In genomic region chr17:77365584-77366186, GRCh38 we compare ENCODE assay signal across 8 cellular contexts.
DNase-seq lines count a peak whose midpoint lies in the region; ATAC-seq and TF ChIP-seq lines count a peak whose summit lies in the region.

No MANE protein-coding gene starts in this region.

- peak overlapping the region; percentile 51 to 55 for H3K9ac ChIP-seq in stomach smooth muscle (ENCODE audit: low read length in 2 of 2)

- H3K9me3 ChIP-seq in stomach smooth muscle (ENCODE audit: control insufficient read depth in 2 of 2, low read length in 2 of 2), result no peaks in the 10 kb centered on the region

- no peak overlapping the region for H3K4me3 ChIP-seq in NB4 (ENCODE audit: low read depth, low read length)
- H3K4me3 ChIP-seq in stomach smooth muscle (ENCODE audit: low read length in 2 of 2), result peak overlapping the region in 1 of 2 donors; percentile 44

- no peaks in the 10 kb centered on the region for H3K9me3 Mint-ChIP-seq in natural killer cell

- H3K27ac Mint-ChIP-seq in natural killer cell, result no peak overlapping the region

- no peak for TF ChIP-seq POLR2A in NB4 (IDR thresholded peaks at IDR 0.05; ENCODE audit: extremely low read depth, insufficient read length)

- TF ChIP-seq CTCF in NB4 (IDR thresholded peaks at IDR 0.05; ENCODE audit: low read depth, low read length) (no peak), natural killer cell (IDR thresholded peaks at IDR 0.05) (no peak)

- in situ Hi-C loops in Caki2 (cut with HindIII; ENCODE audit: low pct_unique_long_range_greater_than_20kb, low sequenced_read_pairs), result no loop called here

- H3K4me1 ChIP-seq in stomach smooth muscle (ENCODE audit: control insufficient read depth, insufficient read depth, low read length), result peaks cover 41% of the 10 kb centered on the region

- H3K27me3 ChIP-seq in stomach smooth muscle (ENCODE audit: control insufficient read depth in 1 of 2, insufficient read depth in 2 of 2, low read length in 2 of 2), result no peaks in the 10 kb centered on the region

- H3K27ac ChIP-seq in stomach smooth muscle (ENCODE audit: low read length), result peak overlapping the region; percentile 66

- H3K36me3 ChIP-seq in stomach smooth muscle (ENCODE audit: control insufficient read depth in 2 of 2, insufficient read depth in 2 of 2, low read length in 2 of 2), result no peaks in the 10 kb centered on the region

- peaks cover 4 to 24% of the 10 kb centered on the region in 2 donors for H3K4me1 Mint-ChIP-seq in natural killer cell

- H3K4me3 Mint-ChIP-seq in natural killer cell, result no peak overlapping the region

- no peak for ATAC-seq in natural killer cell
- no peak for ATAC-seq in HG02981 (IDR thresholded peaks at IDR 0.05; ENCODE audit: unreplicated experiment)

- intact Hi-C loops in natural killer cell (cut with micrococcal nuclease), result no loop called here

- H3K36me3 Mint-ChIP-seq in natural killer cell, result no peaks in the 10 kb centered on the region

- DNase-seq in Caki2 (ENCODE audit: low read depth) (peak; percentile 89), NB4 (ENCODE audit: low read depth) (peak; percentile 86), amniotic epithelial cell (ENCODE audit: low read depth) (peak; percentile 83), islet precursor cell (peak; percentile 92), middle frontal gyrus (ENCODE audit: extremely low spot score, low spot score) (no peak), natural killer cell (no peak)

- peaks cover 0 to 7% of the 10 kb centered on the region in 2 donors for H3K27me3 Mint-ChIP-seq in natural killer cell (ENCODE audit: low read depth in 2 of 2)

Comparison
In these comparisons a context has a peak if more than half of its experiments do, and no peak if none do; other contexts are left out.
1. DNase-seq: peak in Caki2 (single experiment), NB4 (single experiment), amniotic epithelial cell (single experiment) and islet precursor cell (single experiment); none in middle frontal gyrus (single experiment) and natural killer cell (single experiment).